ENCODE assay signal across 1 cellular context in genomic region chr1:84603223-84603622, GRCh38.
TF ChIP-seq lines count a peak whose summit lies in the region.

No MANE protein-coding gene starts in this region.

TF ChIP-seq in HCT116, 20 proteins besides CTCF, POLR2A, EP300 and RAD21 (continued from another document):
- TF ChIP-seq ATF3 (IDR thresholded peaks at IDR 0.05) (no peak), SIN3A (IDR thresholded peaks at IDR 0.05; ENCODE audit: low read depth) (no peak)
